ENCODE assay signal across 21 cellular contexts in the genomic region with DNA sequence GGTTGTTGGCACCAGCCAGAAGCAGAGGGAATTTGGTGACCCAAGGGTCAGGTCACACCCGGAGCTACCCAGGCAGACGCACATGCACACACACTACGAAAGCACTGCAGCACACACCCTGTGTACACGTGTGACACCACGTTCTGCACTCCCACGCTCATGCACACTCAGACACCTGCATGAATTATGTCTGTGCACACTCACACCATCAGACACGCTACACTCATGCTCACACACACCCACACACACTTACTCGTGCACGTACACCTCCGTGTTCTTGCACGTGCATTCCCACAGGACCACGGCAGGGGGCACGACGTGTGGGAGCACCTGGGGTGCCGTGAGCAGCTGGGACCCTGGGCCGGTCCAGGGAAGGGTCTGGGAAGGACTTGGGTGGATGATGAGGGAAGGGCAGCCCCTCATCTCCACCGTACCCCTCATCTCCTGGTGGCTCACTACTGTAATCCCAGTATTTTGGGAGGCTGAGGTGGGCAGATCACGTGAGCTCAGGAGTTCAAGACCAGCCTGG. TPM values are rescaled to one million over a fixed set of nuclear protein-coding genes. Genes with fewer than 3 reads are reported as not detected.
DNase-seq lines count a peak whose midpoint lies in the region; ATAC-seq, FAIRE-seq and TF ChIP-seq lines count a peak whose summit lies in the region.
"Had no signal": no experiment of that assay in that cellular context is flagged by ENCODE, and none has a peak within 500 bp of the region (broad histone marks: within the 10 kb centered on the region; RNA-seq: fewer than 3 reads in every experiment).

No MANE protein-coding gene starts in this region.

- H3K56ac ChIP-seq in H1 (replicated peaks; ENCODE audit: insufficient read length, low read depth, low read length): no peak overlapping the region

- POLR2A ChIA-PET in H1 (lab: Charles Lee; ENCODE audit: partially characterized antibody): interaction anchor here (0.8 kb wide), 2 partner anchors 15 to 22 kb away, joined by 3 read pairs; no protein-coding TSS in a partner anchor
- POLR2A ChIA-PET in activated CD8-positive, alpha-beta T cell treated with anti-CD3 and anti-CD28 coated beads, Interleukin-2, amount 10 ng/mL, durations not matched to agents 7 days and 5 days (lab: Charles Lee): no interaction called here

- H3K18ac ChIP-seq in H1 (ENCODE audit: extremely low read depth, low read length) (no peak overlapping the region; the same call in 1 of the 2 replicates), trophoblast cell (ENCODE audit: low read length) (no peak overlapping the region)

- no peaks in the 10 kb centered on the region for H3K9me3 Mint-ChIP-seq in activated CD8-positive, alpha-beta T cell treated with anti-CD3 and anti-CD28 coated beads, Interleukin-2, amount 10 ng/mL, durations not matched to agents 7 days and 5 days (ENCODE audit: insufficient read depth)

- no peak overlapping the region for H4K12ac ChIP-seq in trophoblast cell (ENCODE audit: low read depth, low read length)

- TF ChIP-seq POLR2A in H1 (IDR thresholded peaks at IDR 0.05; ENCODE audit: control extremely low read depth in 1 of 2, low read depth in 2 of 2, low read length in 2 of 2) (no peak), GM18505 (IDR thresholded peaks at IDR 0.05; ENCODE audit: borderline replicate concordance, extremely low read depth, insufficient read depth, insufficient read length) (no peak)

- no peaks in the 10 kb centered on the region for H4K20me1 ChIP-seq in H1 (replicated peaks in 1 of 2; ENCODE audit: control insufficient read depth in 1 of 2, insufficient read depth in 2 of 2, low read length in 2 of 2)

- FAIRE-seq in H1 (lab: Jason Lieb, UNC): no peak
- FAIRE-seq: G401.6, GM12891, GM19239, H54, K562 had no signal

- peak overlapping the region; percentile 52; the same call in 1 of the 2 replicates for H2BK5ac ChIP-seq in H1 (ENCODE audit: low read depth, low read length)
- H2BK5ac ChIP-seq in trophoblast cell (ENCODE audit: low read depth, low read length, poor library complexity): no peak overlapping the region

- no peak overlapping the region for H3K4me3 Mint-ChIP-seq in activated CD8-positive, alpha-beta T cell treated with anti-CD3 and anti-CD28 coated beads, Interleukin-2, amount 10 ng/mL, durations not matched to agents 7 days and 5 days
- H3K4me3 Mint-ChIP-seq: CD4-positive, alpha-beta memory T cell had no signal

- H3K9ac ChIP-seq in H1 (replicated peaks in 1 of 4; ENCODE audit: extremely low read depth in 1 of 4, low read depth in 3 of 4, low read length in 3 of 4) (no peak overlapping the region), trophoblast cell (ENCODE audit: low read length) (no peak overlapping the region)

- TF ChIP-seq EP300 in H1 (IDR thresholded peaks at IDR 0.05; ENCODE audit: borderline replicate concordance in 1 of 2, low read depth in 2 of 2, low read length in 2 of 2): no peak

- no peaks in the 10 kb centered on the region for H3K4me1 Mint-ChIP-seq in activated CD8-positive, alpha-beta T cell treated with anti-CD3 and anti-CD28 coated beads, Interleukin-2, amount 10 ng/mL, durations not matched to agents 7 days and 5 days (ENCODE audit: low read depth)
- H3K4me1 Mint-ChIP-seq: CD4-positive, alpha-beta memory T cell had no signal

- no peak overlapping the region for H3K27ac Mint-ChIP-seq in activated CD8-positive, alpha-beta T cell treated with anti-CD3 and anti-CD28 coated beads, Interleukin-2, amount 10 ng/mL, durations not matched to agents 7 days and 5 days
- H3K27ac Mint-ChIP-seq: CD4-positive, alpha-beta memory T cell had no signal

- peak overlapping the region; percentile 98; the same call in 1 of the 2 replicates for H2BK12ac ChIP-seq in H1 (ENCODE audit: low read depth, low read length)
- no peak overlapping the region for H2BK12ac ChIP-seq in trophoblast cell (ENCODE audit: low read length)

- H2BK20ac ChIP-seq in H1 (ENCODE audit: low read length): no peak overlapping the region

- H3K36me3 ChIP-seq in H1 (ENCODE audit: control insufficient read depth in 2 of 4, insufficient read depth in 4 of 4, low read length in 3 of 4) (no peaks in the 10 kb centered on the region), trophoblast cell (ENCODE audit: control insufficient read depth in 1 of 2, insufficient read depth in 2 of 2, low read length in 2 of 2) (no peaks in the 10 kb centered on the region), upper lobe of right lung (no peaks in the 10 kb centered on the region)

- H3K27me3 Mint-ChIP-seq in activated CD8-positive, alpha-beta T cell treated with anti-CD3 and anti-CD28 coated beads, Interleukin-2, amount 10 ng/mL, durations not matched to agents 7 days and 5 days (ENCODE audit: low read depth): no peaks in the 10 kb centered on the region

- no peak overlapping the region for H3K23ac ChIP-seq in H1 (ENCODE audit: insufficient read length)
- no peak overlapping the region for H3K23ac ChIP-seq in trophoblast cell (ENCODE audit: low read length)

- DNase-seq in cardiac septum (ENCODE audit: low spot score) (peak; percentile 24), left cardiac atrium (no peak), H1 (ENCODE audit: low read depth in 1 of 2, low spot score in 2 of 2) (no peak), trophoblast cell (no peak), upper lobe of right lung (peak; percentile 49)
- DNase-seq in activated CD8-positive, alpha-beta T cell treated with anti-CD3 and anti-CD28 coated beads, Interleukin-2, amount 10 ng/mL, durations not matched to agents 7 days and 5 days: no peak
- DNase-seq: 8988T; AML-193; C1 segment of cervical spinal cord; CD4-positive, alpha-beta memory T cell; DMS153; DMS79 treated with DMSO at 0.1 percent for 48 hours; EL had no signal

- CTCF ChIA-PET in H1 (lab: Charles Lee; ENCODE audit: partially characterized antibody): interaction anchor here (0.7 kb wide), 1 partner anchor 172 kb away, joined by 3 read pairs; no protein-coding TSS in a partner anchor
- CTCF ChIA-PET in activated CD8-positive, alpha-beta T cell treated with anti-CD3 and anti-CD28 coated beads, Interleukin-2, amount 10 ng/mL, durations not matched to agents 7 days and 5 days (lab: Charles Lee): no interaction called here

- no peaks in the 10 kb centered on the region for H3K79me1 ChIP-seq in H1 (ENCODE audit: low read depth, low read length)
- H3K79me1 ChIP-seq in trophoblast cell (ENCODE audit: low read length): no peaks in the 10 kb centered on the region

- no peak for TF ChIP-seq RAD21 in H1 (IDR thresholded peaks at IDR 0.05 in 1 of 2, conservative IDR thresholded peaks at IDR 0.05 in 1 of 2; ENCODE audit: low read depth in 2 of 2, low read length in 2 of 2)

- H4K8ac ChIP-seq in H1 (ENCODE audit: extremely low read depth, insufficient read depth, low read length) (no peak overlapping the region), trophoblast cell (ENCODE audit: low read depth, low read length) (no peak overlapping the region)

- H3K4me2 ChIP-seq in H1 (ENCODE audit: insufficient read depth in 1 of 2, low read depth in 2 of 2, low read length in 2 of 2) (no peak overlapping the region), trophoblast cell (ENCODE audit: low read length) (no peak overlapping the region)

- H3K27me3 ChIP-seq in H1 (replicated peaks in 1 of 4; ENCODE audit: control insufficient read depth in 3 of 4, extremely low read depth in 1 of 4, insufficient read depth in 3 of 4, low read length in 3 of 4) (no peaks in the 10 kb centered on the region), trophoblast cell (ENCODE audit: insufficient read depth, low read length) (no peaks in the 10 kb centered on the region), upper lobe of right lung (no peaks in the 10 kb centered on the region)

- intact Hi-C loops in cardiac septum (cut with DNase I) (no loop called here), left cardiac atrium (cut with DNase I) (no loop called here), upper lobe of right lung (cut with DNase I) (no loop called here)

- H2BK15ac ChIP-seq in H1 (ENCODE audit: low read length): peak overlapping the region; percentile 99; the same call in 1 of the 2 replicates

- H3K27ac ChIP-seq in H1 (ENCODE audit: low read depth, low read length) (no peak overlapping the region), trophoblast cell (ENCODE audit: low read depth, low read length) (no peak overlapping the region), upper lobe of right lung (no peak overlapping the region)

- TF ChIP-seq CTCF in H1 (IDR thresholded peaks at IDR 0.05; ENCODE audit: control extremely low read depth in 1 of 3, insufficient read depth in 1 of 3, low read depth in 1 of 3, low read length in 3 of 3) (no peak), upper lobe of right lung (IDR thresholded peaks at IDR 0.05) (no peak)

- 95% methylated on average over 18 of the region's 18 CpGs; no CpG with 5 or more reads in 1 of the 2 experiments for WGBS in H1 (ENCODE audit: extremely low coverage in 1 of 2, insufficient coverage in 1 of 2, insufficient read length in 1 of 2, insufficient replicate concordance in 2 of 2, low coverage in 1 of 2, low lambda C conversion rate in 2 of 2, missing lambda C conversion rate in 1 of 2), 2 experiments
- WGBS in trophoblast cell (ENCODE audit: extremely low coverage, insufficient coverage, insufficient read length): no CpG with 5 or more reads among the region's 18 CpGs

- no peaks in the 10 kb centered on the region; a peak in 1 of 4 replicates for H3K9me3 ChIP-seq in H1 (ENCODE audit: insufficient read depth in 2 of 2, low read depth in 1 of 2, low read length in 1 of 2)
- peaks cover 10% of the 10 kb centered on the region for H3K9me3 ChIP-seq in trophoblast cell (ENCODE audit: insufficient read depth, low read depth, low read length)
- H3K9me3 ChIP-seq in upper lobe of right lung: no peaks in the 10 kb centered on the region

- H3K4me1 ChIP-seq in H1 (replicated peaks in 1 of 4; ENCODE audit: control insufficient read depth in 3 of 4, insufficient read depth in 4 of 4, low read length in 3 of 4): peaks cover 0 to 4% (median 1%) of the 10 kb centered on the region in 4 experiments; a peak in 2 of 7 replicates
- no peaks in the 10 kb centered on the region for H3K4me1 ChIP-seq in trophoblast cell (ENCODE audit: control insufficient read depth in 1 of 2, insufficient read depth in 2 of 2, low read length in 2 of 2)
- H3K4me1 ChIP-seq in upper lobe of right lung: no peaks in the 10 kb centered on the region

- H3K4me3 ChIP-seq in H1 (ENCODE audit: extremely low read depth in 1 of 4, insufficient read depth in 2 of 4, low read depth in 3 of 4, low read length in 4 of 4): no peak overlapping the region
- peak overlapping the region; percentile 57 for H3K4me3 ChIP-seq in trophoblast cell (ENCODE audit: low read depth, low read length)
- no peak overlapping the region for H3K4me3 ChIP-seq in upper lobe of right lung
- H3K4me3 ChIP-seq: K562 had no signal

- H2AFZ ChIP-seq in H1 (ENCODE audit: low read length) (no peak overlapping the region), trophoblast cell (ENCODE audit: insufficient read depth, low read length, poor library complexity) (no peak overlapping the region)

- peak overlapping the region; percentile 51 for H4K91ac ChIP-seq in H1 (replicated peaks; ENCODE audit: insufficient read length, low read length)
- H4K91ac ChIP-seq in trophoblast cell (ENCODE audit: low read depth, low read length): no peak overlapping the region

- no peaks in the 10 kb centered on the region; the same call in 1 of the 2 replicates for H3K23me2 ChIP-seq in H1 (ENCODE audit: low read depth, low read length)

- H3K14ac ChIP-seq in H1 (ENCODE audit: insufficient read length) (no peak overlapping the region), trophoblast cell (ENCODE audit: low read length) (no peak overlapping the region)

- H3K4ac ChIP-seq in H1 (replicated peaks; ENCODE audit: insufficient read length, low read depth, low read length) (no peak overlapping the region), trophoblast cell (ENCODE audit: low read depth, low read length) (no peak overlapping the region)

- H2BK120ac ChIP-seq in H1 (replicated peaks; ENCODE audit: low read depth, low read length) (peak overlapping the region; percentile 24), trophoblast cell (ENCODE audit: insufficient read depth, low read length, poor library complexity) (no peak overlapping the region)

- no peak overlapping the region for H4K5ac ChIP-seq in H1 (ENCODE audit: insufficient read length, low read depth, low read length)

- H3K79me2 ChIP-seq in H1 (ENCODE audit: control insufficient read depth in 1 of 2, insufficient read depth in 2 of 2, low read length in 2 of 2) (no peaks in the 10 kb centered on the region), trophoblast cell (ENCODE audit: control insufficient read depth, insufficient read depth, low read length, poor library complexity) (no peaks in the 10 kb centered on the region)

- H3K36me3 Mint-ChIP-seq in activated CD8-positive, alpha-beta T cell treated with anti-CD3 and anti-CD28 coated beads, Interleukin-2, amount 10 ng/mL, durations not matched to agents 7 days and 5 days (ENCODE audit: low read depth): no peaks in the 10 kb centered on the region
- H3K36me3 Mint-ChIP-seq: CD4-positive, alpha-beta memory T cell had no signal

- ATAC-seq in left cardiac atrium (no peak), upper lobe of right lung (no peak), HG03280 (IDR thresholded peaks at IDR 0.05; ENCODE audit: unreplicated experiment) (no peak), GM18505 (IDR thresholded peaks at IDR 0.05; ENCODE audit: unreplicated experiment) (no peak)
- no peak for ATAC-seq in activated CD8-positive, alpha-beta T cell treated with anti-CD3 and anti-CD28 coated beads, Interleukin-2, amount 10 ng/mL, durations not matched to agents 7 days and 5 days
- ATAC-seq: HCT116, K562 had no signal

- peak overlapping the region; percentile 97; the same call in 1 of the 2 replicates for H2AK5ac ChIP-seq in H1 (ENCODE audit: low read depth, low read length)
- H2AK5ac ChIP-seq in trophoblast cell (ENCODE audit: low read length): no peak overlapping the region

RNA-seq across cellular contexts. Expression of a gene that starts 20.8 kb away (rescaled TPM):
- total RNA-seq in cardiac septum: 0.30 TPM
- under 1 TPM in 1 of 2 donors, not detected in 1; 0.31 TPM for total RNA-seq in left cardiac atrium
- total RNA-seq in H1 (2021; fragmentation: NEBNext Ultra II Directional; extraction: Animal tissue kit (Norgen Biotek cat#: 25700)): 233 and 234 TPM in 2 replicates
- 81.8 and 124 TPM in 2 replicates for polyA plus RNA-seq in H1 (2011; rRNA removed)
- polyA plus RNA-seq in H1 (2011; cell fraction: cytosol; rRNA removed): 93.5 TPM
- polyA plus RNA-seq in H1 (2011; cell fraction: nucleus; rRNA removed): 72.9 TPM
- polyA plus RNA-seq in H1 (2012, experiment 1 of 2): 113 to 133 TPM (median 127 TPM) in 4 replicates
- polyA plus RNA-seq in H1 (2012, experiment 2 of 2): 189 TPM
- polyA plus RNA-seq in H1 (2013, experiment 1 of 2): 495 TPM
- 562 TPM for polyA plus RNA-seq in H1 (2013, experiment 2 of 2)
- 19.7 and 28.9 TPM in 2 replicates for polyA minus RNA-seq in H1 (2011; rRNA and poly(A)+ RNA removed)
- 55.9 TPM for polyA minus RNA-seq in H1 (2011; cell fraction: cytosol; rRNA and poly(A)+ RNA removed)
- polyA minus RNA-seq in H1 (2011; cell fraction: nucleus; rRNA and poly(A)+ RNA removed): 29.4 TPM
- 11.1 TPM in 2 replicates for polyA plus RNA-seq in trophoblast cell (2013)
- total RNA-seq in upper lobe of right lung: not detected
- total RNA-seq in activated CD8-positive, alpha-beta T cell treated with anti-CD3 and anti-CD28 coated beads, Interleukin-2, amount 10 ng/mL, durations not matched to agents 7 days and 5 days: not detected
- total RNA-seq: CD4-positive, alpha-beta memory T cell had no signal
- polyA plus RNA-seq: CD4-positive, alpha-beta memory T cell had no signal

Comparison
In these comparisons a context has a peak if more than half of its experiments do, and no peak if none do; other contexts are left out.
1. DNase-seq: peak in cardiac septum (single experiment) and upper lobe of right lung (single experiment); none in left cardiac atrium (single experiment), H1 (0 of 2), trophoblast cell (0 of 2) and activated CD8-positive, alpha-beta T cell treated with anti-CD3 and anti-CD28 coated beads, Interleukin-2, amount 10 ng/mL, durations not matched to agents 7 days and 5 days (single experiment).
2. RNA of a gene that starts 20.8 kb away (total RNA-seq): 233 to 234 TPM in H1; not detected in upper lobe of right lung (single experiment), 0.31 TPM in left cardiac atrium, 0.30 TPM in cardiac septum (single experiment) and not detected in activated CD8-positive, alpha-beta T cell treated with anti-CD3 and anti-CD28 coated beads, Interleukin-2, amount 10 ng/mL, durations not matched to agents 7 days and 5 days; every median in the first group is over 100 times any median in the second.